1 cellular context compared by ENCODE assay signal in the genomic region with DNA sequence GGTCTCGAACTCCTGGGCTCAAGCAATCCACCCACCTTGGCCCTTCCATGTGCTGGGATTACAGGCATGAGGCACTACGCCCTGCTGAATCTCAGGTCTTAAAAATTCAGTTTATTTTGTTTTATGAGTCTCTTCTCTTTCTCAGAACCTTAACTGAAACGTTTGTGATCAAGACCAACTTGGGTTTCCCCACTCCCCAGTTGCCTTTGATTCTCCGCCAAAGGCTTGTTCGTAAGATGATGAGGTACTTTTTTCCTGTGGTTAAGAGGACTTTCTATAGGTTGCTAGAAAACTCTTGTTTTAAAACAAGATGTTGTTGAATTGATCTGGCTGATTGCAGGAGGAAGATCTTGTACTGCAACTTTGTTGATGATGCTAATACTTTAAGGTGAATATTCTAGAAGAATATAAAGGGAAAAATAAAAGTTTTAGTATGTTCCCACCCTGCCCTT.
TF ChIP-seq lines count a peak whose summit lies in the region.

No MANE protein-coding gene starts in this region.

TF ChIP-seq in HepG2, 621 proteins besides CTCF, POLR2A, EP300 and RAD21 (continued from another document):
- TF ChIP-seq, protein P1, sequence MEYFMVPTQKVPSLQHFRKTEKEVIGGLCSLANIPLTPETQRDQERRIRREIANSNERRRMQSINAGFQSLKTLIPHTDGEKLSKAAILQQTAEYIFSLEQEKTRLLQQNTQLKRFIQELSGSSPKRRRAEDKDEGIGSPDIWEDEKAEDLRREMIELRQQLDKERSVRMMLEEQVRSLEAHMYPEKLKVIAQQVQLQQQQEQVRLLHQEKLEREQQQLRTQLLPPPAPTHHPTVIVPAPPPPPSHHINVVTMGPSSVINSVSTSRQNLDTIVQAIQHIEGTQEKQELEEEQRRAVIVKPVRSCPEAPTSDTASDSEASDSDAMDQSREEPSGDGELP (IDR thresholded peaks at IDR 0.05; ENCODE audit: borderline replicate concordance, low read depth) = no peak
- TF ChIP-seq, protein P2, sequence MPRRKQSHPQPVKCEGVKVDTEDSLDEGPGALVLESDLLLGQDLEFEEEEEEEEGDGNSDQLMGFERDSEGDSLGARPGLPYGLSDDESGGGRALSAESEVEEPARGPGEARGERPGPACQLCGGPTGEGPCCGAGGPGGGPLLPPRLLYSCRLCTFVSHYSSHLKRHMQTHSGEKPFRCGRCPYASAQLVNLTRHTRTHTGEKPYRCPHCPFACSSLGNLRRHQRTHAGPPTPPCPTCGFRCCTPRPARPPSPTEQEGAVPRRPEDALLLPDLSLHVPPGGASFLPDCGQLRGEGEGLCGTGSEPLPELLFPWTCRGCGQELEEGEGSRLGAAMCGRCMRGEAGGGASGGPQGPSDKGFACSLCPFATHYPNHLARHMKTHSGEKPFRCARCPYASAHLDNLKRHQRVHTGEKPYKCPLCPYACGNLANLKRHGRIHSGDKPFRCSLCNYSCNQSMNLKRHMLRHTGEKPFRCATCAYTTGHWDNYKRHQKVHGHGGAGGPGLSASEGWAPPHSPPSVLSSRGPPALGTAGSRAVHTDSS (CRISPR knock-in tag; conservative IDR thresholded peaks at IDR 0.05) = no peak
- TF ChIP-seq ERF (CRISPR knock-in tag; IDR thresholded peaks at IDR 0.05) (no peak), FOXC1 (CRISPR knock-in tag; IDR thresholded peaks at IDR 0.05; ENCODE audit: borderline replicate concordance) (no peak), ZSCAN25 (CRISPR knock-in tag; IDR thresholded peaks at IDR 0.05) (no peak), FOXA1 (IDR thresholded peaks at IDR 0.05) (no peak), FOXA1 (CRISPR knock-in tag; IDR thresholded peaks at IDR 0.05) (no peak)
- TF ChIP-seq, protein P3, sequence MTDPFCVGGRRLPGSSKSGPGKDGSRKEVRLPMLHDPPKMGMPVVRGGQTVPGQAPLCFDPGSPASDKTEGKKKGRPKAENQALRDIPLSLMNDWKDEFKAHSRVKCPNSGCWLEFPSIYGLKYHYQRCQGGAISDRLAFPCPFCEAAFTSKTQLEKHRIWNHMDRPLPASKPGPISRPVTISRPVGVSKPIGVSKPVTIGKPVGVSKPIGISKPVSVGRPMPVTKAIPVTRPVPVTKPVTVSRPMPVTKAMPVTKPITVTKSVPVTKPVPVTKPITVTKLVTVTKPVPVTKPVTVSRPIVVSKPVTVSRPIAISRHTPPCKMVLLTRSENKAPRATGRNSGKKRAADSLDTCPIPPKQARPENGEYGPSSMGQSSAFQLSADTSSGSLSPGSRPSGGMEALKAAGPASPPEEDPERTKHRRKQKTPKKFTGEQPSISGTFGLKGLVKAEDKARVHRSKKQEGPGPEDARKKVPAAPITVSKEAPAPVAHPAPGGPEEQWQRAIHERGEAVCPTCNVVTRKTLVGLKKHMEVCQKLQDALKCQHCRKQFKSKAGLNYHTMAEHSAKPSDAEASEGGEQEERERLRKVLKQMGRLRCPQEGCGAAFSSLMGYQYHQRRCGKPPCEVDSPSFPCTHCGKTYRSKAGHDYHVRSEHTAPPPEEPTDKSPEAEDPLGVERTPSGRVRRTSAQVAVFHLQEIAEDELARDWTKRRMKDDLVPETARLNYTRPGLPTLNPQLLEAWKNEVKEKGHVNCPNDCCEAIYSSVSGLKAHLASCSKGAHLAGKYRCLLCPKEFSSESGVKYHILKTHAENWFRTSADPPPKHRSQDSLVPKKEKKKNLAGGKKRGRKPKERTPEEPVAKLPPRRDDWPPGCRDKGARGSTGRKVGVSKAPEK (CRISPR knock-in tag; IDR thresholded peaks at IDR 0.05; ENCODE audit: borderline replicate concordance) = no peak
- TF ChIP-seq, protein P4, sequence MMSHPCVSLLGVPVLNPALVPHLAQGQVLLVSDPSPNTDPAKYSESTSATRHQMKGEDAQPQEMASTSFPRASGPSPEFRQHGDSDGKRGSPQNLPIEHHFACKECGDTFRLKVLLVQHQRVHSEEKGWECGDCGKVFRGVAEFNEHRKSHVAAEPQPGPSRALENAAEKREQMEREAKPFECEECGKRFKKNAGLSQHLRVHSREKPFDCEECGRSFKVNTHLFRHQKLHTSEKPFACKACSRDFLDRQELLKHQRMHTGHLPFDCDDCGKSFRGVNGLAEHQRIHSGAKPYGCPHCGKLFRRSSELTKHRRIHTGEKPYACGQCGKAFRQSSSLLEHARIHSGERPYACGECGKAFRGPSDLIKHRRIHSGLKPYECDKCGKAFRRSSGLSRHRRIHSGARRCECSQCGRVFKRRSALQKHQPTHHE (CRISPR knock-in tag; IDR thresholded peaks at IDR 0.05; ENCODE audit: borderline replicate concordance) = no peak
TF ChIP-seq in HepG2: peak in this region for 0.
